ENCODE assay signal across 7 cellular contexts in the genomic region with DNA sequence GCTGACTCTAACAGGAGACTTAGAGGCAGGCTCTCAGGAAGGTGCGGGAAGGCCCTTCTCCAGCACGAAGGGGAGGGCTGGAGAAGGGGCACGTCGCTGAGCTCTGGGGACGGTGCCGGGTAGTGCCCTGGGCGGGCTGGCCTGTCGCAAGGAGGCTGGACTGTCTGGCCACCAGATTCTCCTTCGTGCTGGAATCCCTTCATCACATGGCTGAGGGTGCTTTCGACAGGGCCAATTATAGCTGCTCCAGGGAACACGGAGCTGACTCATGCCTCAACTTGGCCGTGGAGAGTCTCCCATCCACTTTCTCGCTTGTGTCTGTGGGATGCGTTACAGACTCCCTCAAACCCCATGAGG. TPM values are rescaled to one million over a fixed set of nuclear protein-coding genes. Genes with fewer than 3 reads are reported as not detected.
DNase-seq lines count a peak whose midpoint lies in the region; ATAC-seq and TF ChIP-seq lines count a peak whose summit lies in the region.

No MANE protein-coding gene starts in this region.

- peaks cover 0 to 5% of the 10 kb centered on the region in 2 donors for H3K4me1 ChIP-seq in adrenal gland (replicated peaks in 1 of 2)
- H3K4me1 ChIP-seq in gastroesophageal sphincter = peaks cover 0 to 17% (median 9%) of the 10 kb centered on the region in 3 donors
- H3K4me1 ChIP-seq in naive thymus-derived CD4-positive, alpha-beta T cell (ENCODE audit: control insufficient read depth in 2 of 2, insufficient read depth in 2 of 2, low read length in 2 of 2) = peaks cover 3 to 4% of the 10 kb centered on the region in 2 donors
- peaks cover 0 to under 1% of the 10 kb centered on the region in 2 donors for H3K4me1 ChIP-seq in uterus
- no peaks in the 10 kb centered on the region for H3K4me1 ChIP-seq in effector memory CD4-positive, alpha-beta T cell (ENCODE audit: control insufficient read depth, insufficient read depth, low read length, poor library complexity, severe bottlenecking)

- peaks cover 0 to 12% (median 0%) of the 10 kb centered on the region in 5 donors for H3K36me3 Mint-ChIP-seq in naive thymus-derived CD4-positive, alpha-beta T cell

- no peak for TF ChIP-seq EP300 in gastroesophageal sphincter (IDR thresholded peaks at IDR 0.05)

- TF ChIP-seq CTCF in adrenal gland (IDR thresholded peaks at IDR 0.05) (no peak), gastroesophageal sphincter (IDR thresholded peaks at IDR 0.05) (no peak), uterus (IDR thresholded peaks at IDR 0.05) (no peak)

- no peaks in the 10 kb centered on the region for H3K9me3 Mint-ChIP-seq in naive thymus-derived CD4-positive, alpha-beta T cell

- H3K9me3 ChIP-seq in adrenal gland (replicated peaks in 1 of 3) (no peaks in the 10 kb centered on the region), gastroesophageal sphincter (no peaks in the 10 kb centered on the region), uterus (no peaks in the 10 kb centered on the region)
- H3K9me3 ChIP-seq in naive thymus-derived CD4-positive, alpha-beta T cell (ENCODE audit: control insufficient read depth in 2 of 3, low read length in 3 of 3) = no peaks in the 10 kb centered on the region
- no peaks in the 10 kb centered on the region for H3K9me3 ChIP-seq in effector memory CD4-positive, alpha-beta T cell (ENCODE audit: control insufficient read depth, low read length)

- POLR2A ChIA-PET in naive thymus-derived CD4-positive, alpha-beta T cell (lab: Charles Lee) = no interaction called here

- peaks cover 11 to 22% (median 14%) of the 10 kb centered on the region in 7 donors for H3K4me1 Mint-ChIP-seq in naive thymus-derived CD4-positive, alpha-beta T cell

- H3K4me3 ChIP-seq in adrenal gland (no peak overlapping the region), gastroesophageal sphincter (no peak overlapping the region), uterus (no peak overlapping the region)
- no peak overlapping the region for H3K4me3 ChIP-seq in naive thymus-derived CD4-positive, alpha-beta T cell (ENCODE audit: low read length)
- no peak overlapping the region for H3K4me3 ChIP-seq in effector memory CD4-positive, alpha-beta T cell (ENCODE audit: insufficient read depth, low read depth, low read length, poor library complexity, severe bottlenecking)

- 59 to 84% (median 65%) methylated on average over 4 to 14 of the region's 14 CpGs for WGBS in adrenal gland, 4 donors
- WGBS in gastroesophageal sphincter (ENCODE audit: low coverage in 1 of 2), 2 donors = 50% methylated on average over 5 of the region's 14 CpGs; no CpG with 5 or more reads in 1 of the 2 donors

- no peaks in the 10 kb centered on the region for H3K27me3 ChIP-seq in adrenal gland
- no peaks in the 10 kb centered on the region for H3K27me3 ChIP-seq in gastroesophageal sphincter
- H3K27me3 ChIP-seq in naive thymus-derived CD4-positive, alpha-beta T cell (ENCODE audit: control insufficient read depth in 2 of 2, insufficient read depth in 2 of 2, low read length in 2 of 2) = no peaks in the 10 kb centered on the region
- no peaks in the 10 kb centered on the region for H3K27me3 ChIP-seq in uterus
- no peaks in the 10 kb centered on the region for H3K27me3 ChIP-seq in effector memory CD4-positive, alpha-beta T cell (replicated peaks; ENCODE audit: control insufficient read depth, insufficient read depth, low read length, poor library complexity, severe bottlenecking)

- no peak overlapping the region for H3K27ac Mint-ChIP-seq in naive thymus-derived CD4-positive, alpha-beta T cell

- intact Hi-C loops in adrenal gland (cut with DNase I) = loop anchor here in 1 of 2 donors (10.0 kb wide), 1 partner anchor 75 kb away; no protein-coding TSS in a partner anchor
- intact Hi-C loops in naive thymus-derived CD4-positive, alpha-beta T cell (cut with micrococcal nuclease) = no loop called here
- intact Hi-C loops in uterus (cut with DNase I; ENCODE audit: low total_unique reads) = no loop called here

- ATAC-seq in gastroesophageal sphincter = peak; percentile 72
- ATAC-seq in naive thymus-derived CD4-positive, alpha-beta T cell = peak; percentile 14

- DNase-seq in adrenal gland = peak in 4 of 7 donors; percentile 26 to 67 (median 28)
- no peak for DNase-seq in naive thymus-derived CD4-positive, alpha-beta T cell
- peak; percentile 43 to 61 for DNase-seq in uterus
- DNase-seq in COR-L47 (lab: John Stamatoyannopoulos, UW) = no peak
- no peak for DNase-seq in mucosa of gallbladder (ENCODE audit: low spot score)
- no peak for DNase-seq in effector memory CD4-positive, alpha-beta T cell

- H3K27me3 Mint-ChIP-seq in naive thymus-derived CD4-positive, alpha-beta T cell = no peaks in the 10 kb centered on the region

- no peak overlapping the region for H3K4me3 Mint-ChIP-seq in naive thymus-derived CD4-positive, alpha-beta T cell

- H3K36me3 ChIP-seq in adrenal gland (replicated peaks in 1 of 2) = peaks cover 0 to 3% of the 10 kb centered on the region in 2 donors
- peaks cover 0 to 6% of the 10 kb centered on the region in 2 donors for H3K36me3 ChIP-seq in gastroesophageal sphincter
- H3K36me3 ChIP-seq in naive thymus-derived CD4-positive, alpha-beta T cell (ENCODE audit: control insufficient read depth in 2 of 3, insufficient read depth in 3 of 3, low read length in 3 of 3) = no peaks in the 10 kb centered on the region
- no peaks in the 10 kb centered on the region for H3K36me3 ChIP-seq in uterus
- H3K36me3 ChIP-seq in effector memory CD4-positive, alpha-beta T cell (ENCODE audit: control insufficient read depth, insufficient read depth, low read length) = no peaks in the 10 kb centered on the region

- TF ChIP-seq POLR2A in adrenal gland (IDR thresholded peaks at IDR 0.05) (no peak), gastroesophageal sphincter (IDR thresholded peaks at IDR 0.05) (no peak), uterus (IDR thresholded peaks at IDR 0.05) (no peak)

- CTCF ChIA-PET in naive thymus-derived CD4-positive, alpha-beta T cell (lab: Charles Lee) = no interaction called here

- H3K27ac ChIP-seq in adrenal gland = peak overlapping the region in 3 of 5 donors; percentile 13 to 81 (median 71)
- peak overlapping the region in 3 of 4 donors; percentile 54 to 68 (median 65) for H3K27ac ChIP-seq in gastroesophageal sphincter
- no peak overlapping the region for H3K27ac ChIP-seq in naive thymus-derived CD4-positive, alpha-beta T cell (ENCODE audit: low read depth, low read length)
- H3K27ac ChIP-seq in uterus = peak overlapping the region; percentile 29 to 64
- no peak overlapping the region for H3K27ac ChIP-seq in effector memory CD4-positive, alpha-beta T cell (ENCODE audit: insufficient read depth, low read length, poor library complexity, severe bottlenecking)

RNA-seq across cellular contexts. Expression of a gene that starts 5.9 kb away (rescaled TPM):
- total RNA-seq in adrenal gland = 10 to 100 TPM; 15.9 to 51.9 (median 22.3) TPM
- polyA plus RNA-seq in adrenal gland = 10 to 100 TPM in 1 of 3 donors, 1 to 10 TPM in 2; 4.6 to 28.6 (median 8.5) TPM
- 1 to 10 TPM; 3.8 to 8.4 (median 4.9) TPM for total RNA-seq in gastroesophageal sphincter
- total RNA-seq in naive thymus-derived CD4-positive, alpha-beta T cell = 1 to 10 TPM; 1.6 to 4.5 (median 3.5) TPM
- polyA plus RNA-seq in naive thymus-derived CD4-positive, alpha-beta T cell = 1 to 10 TPM; 3.8 to 4.6 TPM
- 10 to 100 TPM in 1 of 4 donors, 1 to 10 TPM in 3; 2.6 to 13.1 (median 4.8) TPM for total RNA-seq in uterus
- total RNA-seq in mucosa of gallbladder = 6.7 TPM

RNA-seq across cellular contexts. Expression of a gene that starts 22.5 kb away (rescaled TPM):
- under 1 TPM in 4 of 8 donors, not detected in 4; 0.10 to 0.28 (median 0.11) TPM for total RNA-seq in adrenal gland
- under 1 TPM in 2 of 3 donors, not detected in 1; 0.10 to 0.16 TPM for polyA plus RNA-seq in adrenal gland
- total RNA-seq in gastroesophageal sphincter = 1 to 10 TPM in 2 of 4 donors, under 1 TPM in 2; 0.19 to 8.3 (median 1.1) TPM
- under 1 TPM; 0.24 to 0.92 (median 0.62) TPM for total RNA-seq in naive thymus-derived CD4-positive, alpha-beta T cell
- polyA plus RNA-seq in naive thymus-derived CD4-positive, alpha-beta T cell = under 1 TPM; 0.16 to 0.30 TPM
- under 1 TPM in 3 of 4 donors, not detected in 1; under 0.01 to 0.29 (median 0.14) TPM for total RNA-seq in uterus
- total RNA-seq in mucosa of gallbladder = 0.14 TPM

Comparison
In these comparisons a context has a peak if more than half of its experiments do, and no peak if none do; other contexts are left out.
1. DNase-seq: peak in adrenal gland (4 of 7) and uterus (2 of 2); none in naive thymus-derived CD4-positive, alpha-beta T cell (0 of 9), COR-L47 (single experiment), mucosa of gallbladder (single experiment) and effector memory CD4-positive, alpha-beta T cell (0 of 3).
2. H3K27ac ChIP-seq: peak in adrenal gland (3 of 5), gastroesophageal sphincter (3 of 4) and uterus (2 of 2); none in naive thymus-derived CD4-positive, alpha-beta T cell (single experiment) and effector memory CD4-positive, alpha-beta T cell (single experiment).